In genomic region chr4:6009452-6009851, GRCh38 we compare ENCODE assay signal across 1 cellular context.
TF ChIP-seq lines count a peak whose summit lies in the region.

No MANE protein-coding gene starts in this region.

TF ChIP-seq in WTC11, 78 proteins besides CTCF, POLR2A, EP300 and RAD21 (continued from another document):
- TF ChIP-seq ATF3 (CRISPR knock-in tag; conservative IDR thresholded peaks at IDR 0.05) = no peak
- no peak for TF ChIP-seq E2F5 (CRISPR knock-in tag; IDR thresholded peaks at IDR 0.05)
- TF ChIP-seq NFYB (CRISPR knock-in tag; conservative IDR thresholded peaks at IDR 0.05; ENCODE audit: low read depth) = no peak
- no peak for TF ChIP-seq ZNF532 (CRISPR knock-in tag; IDR thresholded peaks at IDR 0.05; ENCODE audit: borderline replicate concordance)
